8 cellular contexts compared by ENCODE assay signal in the genomic region with DNA sequence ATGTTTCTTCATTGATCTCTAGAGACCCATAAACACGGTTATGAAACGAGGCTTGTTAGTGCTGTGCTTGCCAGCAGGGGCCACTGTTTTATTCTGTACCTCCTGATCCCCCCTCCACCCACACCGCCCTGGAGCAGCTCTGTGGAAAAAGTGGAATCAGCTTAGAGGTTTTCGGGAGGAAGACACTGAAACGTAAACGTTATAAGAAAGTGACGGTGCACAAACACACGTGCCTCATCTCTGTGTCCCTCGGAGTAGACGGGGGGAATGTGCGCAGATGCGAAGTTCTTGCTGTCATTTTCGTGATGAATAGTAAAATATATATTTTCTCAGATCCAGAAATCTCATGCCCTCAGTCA. TPM values are rescaled to one million over a fixed set of nuclear protein-coding genes. Genes with fewer than 3 reads are reported as not detected.
DNase-seq lines count a peak whose midpoint lies in the region; ATAC-seq, FAIRE-seq and TF ChIP-seq lines count a peak whose summit lies in the region.
"Not testable (repeated sequence)": the region's sequence is repeated elsewhere in the genome, so short reads cannot be mapped to it uniquely, and the experiment has no call there.

No MANE protein-coding gene starts in this region.

- DNase-seq in HTR-8/SVneo (ENCODE audit: insufficient read length, low spot score); foreskin keratinocyte; left lung; type B pancreatic cell (ENCODE audit: extremely low spot score, unreplicated experiment): not testable (repeated sequence)
- DNase-seq in OCI-M1 (lab: John Stamatoyannopoulos, UW), result peak; percentile 32
- peak in 2 of 5 donors; percentile 46 to 73 for DNase-seq in ovary

- H3K27ac ChIP-seq in C4-2B, foreskin keratinocyte: not testable (repeated sequence)
- H3K27ac ChIP-seq in left lung (peak overlapping the region in 1 of 2 donors; percentile 25), ovary (peak overlapping the region in 1 of 2 donors; percentile 9)

- FAIRE-seq in HTR-8/SVneo (lab: Jason Lieb, UNC), result peak; percentile 93

- intact Hi-C loops in left lung (cut with DNase I); ovary (cut with DNase I): not testable (repeated sequence)

- 2 to 6% (median 4%) methylated on average over 11 to 13 of the region's 13 CpGs for WGBS in ovary, 3 donors

- TF ChIP-seq CTCF in C4-2B (conservative IDR thresholded peaks at IDR 0.05) (peak; percentile 66), brain (conservative IDR thresholded peaks at IDR 0.05) (peak; percentile 12 to 22), foreskin keratinocyte (conservative IDR thresholded peaks at IDR 0.05) (peak; percentile 23), type B pancreatic cell (conservative IDR thresholded peaks at IDR 0.05) (peak; percentile 44)
- TF ChIP-seq CTCF in left lung (IDR thresholded peaks at IDR 0.05); ovary (IDR thresholded peaks at IDR 0.05): not testable (repeated sequence)

- H3K4me1 ChIP-seq in foreskin keratinocyte; left lung; ovary (ENCODE audit: insufficient read depth): not testable (repeated sequence)

- H3K4me3 ChIP-seq in left lung (peak overlapping the region in 1 of 2 donors; percentile 7), ovary (peak overlapping the region; percentile 22)

- TF ChIP-seq EP300 in ovary (IDR thresholded peaks at IDR 0.05), result not testable (repeated sequence)

- H3K27ac Mint-ChIP-seq in brain, result peak overlapping the region in 4 of 5 experiments; percentile 59 to 95 (median 86)
- not testable (repeated sequence) for H3K27ac Mint-ChIP-seq in type B pancreatic cell

- H3K27me3 ChIP-seq in foreskin keratinocyte, ovary: not testable (repeated sequence)
- peaks cover 0 to 21% of the 10 kb centered on the region in 2 donors for H3K27me3 ChIP-seq in left lung

- not testable (repeated sequence) for H3K9me3 ChIP-seq in left lung, ovary

- H3K36me3 Mint-ChIP-seq in brain, type B pancreatic cell: not testable (repeated sequence)

- H3K9me3 Mint-ChIP-seq in brain, type B pancreatic cell: not testable (repeated sequence)

- peak overlapping the region; percentile 70 to 84 (median 80) for H3K4me3 Mint-ChIP-seq in brain
- H3K4me3 Mint-ChIP-seq in type B pancreatic cell, result peak overlapping the region; percentile 69

- H3K36me3 ChIP-seq in left lung, ovary: not testable (repeated sequence)

- not testable (repeated sequence) for ATAC-seq in foreskin keratinocyte
- ATAC-seq in left lung, result peak; percentile 87

- H3K4me1 Mint-ChIP-seq in brain (peaks cover 28% of the 10 kb centered on the region), type B pancreatic cell (ENCODE audit: unreplicated experiment) (peaks cover 15% of the 10 kb centered on the region)

- not testable (repeated sequence) for TF ChIP-seq POLR2A in ovary (IDR thresholded peaks at IDR 0.05)

- peaks cover 18% of the 10 kb centered on the region for H3K27me3 Mint-ChIP-seq in brain
- H3K27me3 Mint-ChIP-seq in type B pancreatic cell, result not testable (repeated sequence)

RNA-seq across cellular contexts. Expression of gene ZNF331, which starts 33.6 kb away (rescaled TPM):
- polyA plus RNA-seq in brain (ENCODE audit: insufficient read depth, low read depth, low replicate concordance) (6.3 TPM), foreskin keratinocyte (2.3 and 2.6 TPM in 2 replicates), ovary (10 to 100 TPM; 23.7 to 24.6 TPM)
- total RNA-seq in foreskin keratinocyte (6.1 and 8.6 TPM in 2 replicates), left lung (10 to 100 TPM; 20.1 to 23.9 TPM), ovary (100 to 1,000 TPM in 5 of 7 donors, 10 to 100 TPM in 2; 52.0 to 365 (median 150) TPM), type B pancreatic cell (ENCODE audit: low replicate concordance) (13.7 and 25.7 TPM in 2 replicates)

RNA-seq across cellular contexts. Expression of gene ZNF813, which starts 36.8 kb away (rescaled TPM):
- polyA plus RNA-seq in brain (ENCODE audit: insufficient read depth, low read depth, low replicate concordance) (0.53 TPM), foreskin keratinocyte (0.96 and 1.0 TPM in 2 replicates), ovary (1 to 10 TPM; 1.9 to 2.1 TPM)
- total RNA-seq in foreskin keratinocyte (3.4 and 4.1 TPM in 2 replicates), left lung (1 to 10 TPM; 5.2 to 5.5 TPM), ovary (1 to 10 TPM; 2.0 to 6.0 (median 3.2) TPM), type B pancreatic cell (ENCODE audit: low replicate concordance) (7.6 and 10.6 TPM in 2 replicates)
